ENCODE assay signal across 1 cellular context in genomic region chr17:59388070-59388556, GRCh38.
TF ChIP-seq lines count a peak whose summit lies in the region.

No MANE protein-coding gene starts in this region.

TF ChIP-seq in K562, 482 proteins besides CTCF, POLR2A, EP300 and RAD21 (continued from another document):
- TF ChIP-seq ATF4 (CRISPR knock-in tag; IDR thresholded peaks at IDR 0.05), result no peak
- no peak for TF ChIP-seq ZNF239 (CRISPR knock-in tag; IDR thresholded peaks at IDR 0.05)
- TF ChIP-seq NEUROD1 (IDR thresholded peaks at IDR 0.05; ENCODE audit: borderline replicate concordance, low read depth, low read length, partially characterized antibody), result no peak
- TF ChIP-seq ESRRB (CRISPR knock-in tag; IDR thresholded peaks at IDR 0.05; ENCODE audit: borderline replicate concordance), result no peak
- no peak for TF ChIP-seq BRCA1 (IDR thresholded peaks at IDR 0.05)
- no peak for TF ChIP-seq BRCA1 (CRISPR knock-in tag; IDR thresholded peaks at IDR 0.05)
- TF ChIP-seq MITF (IDR thresholded peaks at IDR 0.05), result no peak
- TF ChIP-seq PRMT5 (CRISPR knock-in tag; IDR thresholded peaks at IDR 0.05), result no peak
- TF ChIP-seq UBTF (IDR thresholded peaks at IDR 0.05; ENCODE audit: borderline replicate concordance in 1 of 2, low read depth in 2 of 2, low read length in 2 of 2), result no peak
- TF ChIP-seq BRF1 (IDR thresholded peaks at IDR 0.05; ENCODE audit: borderline replicate concordance, extremely low read depth, insufficient read length), result no peak
- no peak for TF ChIP-seq NR3C1 (CRISPR knock-in tag; IDR thresholded peaks at IDR 0.05)
- no peak for TF ChIP-seq ATF7 (IDR thresholded peaks at IDR 0.05)
- TF ChIP-seq TFAM (CRISPR knock-in tag; conservative IDR thresholded peaks at IDR 0.05), result no peak
- TF ChIP-seq RCOR1 (IDR thresholded peaks at IDR 0.05; ENCODE audit: borderline replicate concordance in 1 of 2, low read depth in 2 of 2, low read length in 2 of 2), result peak in 1 of 2 experiments; percentile 60; a peak in 2 of 4 replicates
- TF ChIP-seq MED1 (CRISPR knock-in tag; IDR thresholded peaks at IDR 0.05; ENCODE audit: borderline replicate concordance), result no peak
- no peak for TF ChIP-seq CTCFL (IDR thresholded peaks at IDR 0.05; ENCODE audit: borderline replicate concordance, insufficient read depth, low read depth, low read length, poor library complexity, severe bottlenecking)
- no peak for TF ChIP-seq SNAPC5 (CRISPR knock-in tag; IDR thresholded peaks at IDR 0.05)
- peak; percentile 60 for TF ChIP-seq TCF3 (CRISPR knock-in tag; IDR thresholded peaks at IDR 0.05)
- no peak for TF ChIP-seq FOXJ2 (tag; IDR thresholded peaks at IDR 0.05)
- TF ChIP-seq ZNF766 (CRISPR knock-in tag; conservative IDR thresholded peaks at IDR 0.05), result no peak
- TF ChIP-seq ZNF830 (CRISPR knock-in tag; IDR thresholded peaks at IDR 0.05), result no peak
- no peak for TF ChIP-seq ZC3H4 (CRISPR knock-in tag; IDR thresholded peaks at IDR 0.05; ENCODE audit: borderline replicate concordance)
- TF ChIP-seq ARID4B (CRISPR knock-in tag; IDR thresholded peaks at IDR 0.05), result no peak
- no peak for TF ChIP-seq CREB3 (tag; conservative IDR thresholded peaks at IDR 0.05; ENCODE audit: low read depth)
- no peak for TF ChIP-seq ZBTB7A (IDR thresholded peaks at IDR 0.05; ENCODE audit: borderline replicate concordance, control insufficient read depth, low read depth, low read length)
- 0 out of 2 replicates have a peak, but pooled peaks have one; percentile 13 for TF ChIP-seq ESRRA (IDR thresholded peaks at IDR 0.05; ENCODE audit: borderline replicate concordance, low read depth)
- TF ChIP-seq IFI16 (CRISPR knock-in tag; IDR thresholded peaks at IDR 0.05), result no peak
- TF ChIP-seq HDAC8 (tag; IDR thresholded peaks at IDR 0.05), result no peak
- no peak for TF ChIP-seq SRSF3 (IDR thresholded peaks at IDR 0.05; ENCODE audit: insufficient read depth, low read length)
- no peak for TF ChIP-seq PPARD (CRISPR knock-in tag; IDR thresholded peaks at IDR 0.05)
- TF ChIP-seq KAT7 (CRISPR knock-in tag; IDR thresholded peaks at IDR 0.05; ENCODE audit: borderline replicate concordance), result no peak
- TF ChIP-seq MAFK (IDR thresholded peaks at IDR 0.05; ENCODE audit: low read length), result peak; percentile 30; the same call in 1 of the 2 replicates
- TF ChIP-seq ZNF398 (CRISPR knock-in tag; IDR thresholded peaks at IDR 0.05), result no peak
TF ChIP-seq in K562: peak in this region for 19.
